Comparison of ENCODE assay signal across 11 cellular contexts in the genomic region with DNA sequence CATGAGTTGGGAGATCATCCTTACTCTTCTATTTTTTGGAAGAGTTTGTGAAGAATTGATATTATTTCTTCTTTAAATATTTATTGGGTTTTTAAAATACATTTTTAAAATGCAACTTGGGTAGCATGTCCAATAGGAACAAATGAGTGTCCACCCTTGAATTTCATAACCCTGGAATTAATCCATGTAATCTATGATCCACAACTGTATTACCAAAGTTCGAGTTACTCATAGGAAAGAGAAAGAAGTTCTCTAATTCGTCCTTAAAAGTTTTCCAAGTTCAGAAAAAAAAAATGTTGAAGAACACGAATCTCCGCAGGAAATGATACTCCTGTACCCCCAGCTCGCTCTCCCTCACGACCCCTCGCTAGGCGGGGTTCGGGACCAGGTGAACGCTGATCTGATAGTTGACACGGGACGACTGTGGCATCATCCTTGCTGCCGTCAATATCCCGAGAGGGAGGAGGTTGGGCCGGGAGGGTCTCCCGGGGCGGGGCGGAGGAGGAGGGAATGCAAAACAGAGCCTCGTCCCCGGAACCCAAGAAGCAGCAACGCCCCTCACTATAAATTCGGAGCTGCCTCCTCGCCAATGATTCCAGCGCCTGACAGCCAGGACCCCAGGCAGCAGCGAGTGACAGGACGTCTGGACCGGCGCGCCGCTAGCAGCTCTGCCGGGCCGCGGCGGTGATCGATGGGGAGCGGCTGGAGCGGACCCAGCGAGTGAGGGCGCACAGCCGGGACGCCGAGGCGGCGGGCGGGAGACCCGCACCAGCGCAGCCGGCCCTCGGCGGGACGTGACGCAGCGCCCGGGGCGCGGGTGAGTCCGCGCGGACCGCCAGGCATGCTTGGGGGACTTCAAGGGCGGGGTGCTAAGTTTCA. TPM values are rescaled to one million over a fixed set of nuclear protein-coding genes. Genes with fewer than 3 reads are reported as not detected.
DNase-seq lines count a peak whose midpoint lies in the region; FAIRE-seq and TF ChIP-seq lines count a peak whose summit lies in the region.
"Had no signal": no experiment of that assay in that cellular context is flagged by ENCODE, and none has a peak within 500 bp of the region (broad histone marks: within the 10 kb centered on the region; RNA-seq: fewer than 3 reads in every experiment).

Gene AGTR1 (plus strand): TSS at position 593 of the 879 bp plus-strand sequence. CDS start 43,133 bp downstream, outside the sequence.

- H3K27me3 ChIP-seq in uterus, result no peaks in the 10 kb centered on the region

- H3K4me3 Mint-ChIP-seq in endothelial cell (ENCODE audit: unreplicated experiment), result peak within 1 kb of the TSS; percentile 78
- H3K4me3 Mint-ChIP-seq: activated B cell treated with CpG ODN at 0.5 μM for 24 hours had no signal

- intact Hi-C loops in uterus (cut with DNase I; ENCODE audit: low total_unique reads), result no loop called here

- no peaks in the 10 kb centered on the region for H3K4me1 ChIP-seq in uterus

- H3K36me3 ChIP-seq in uterus, result no peaks in the 10 kb centered on the region

- no peaks in the 10 kb centered on the region for H3K9me3 Mint-ChIP-seq in endothelial cell (ENCODE audit: unreplicated experiment)
- H3K9me3 Mint-ChIP-seq: activated B cell treated with CpG ODN at 0.5 μM for 24 hours had no signal

- TF ChIP-seq CTCF in endothelial cell (IDR thresholded peaks at IDR 0.05; ENCODE audit: unreplicated experiment), result no peak
- no peak for TF ChIP-seq CTCF in uterus (IDR thresholded peaks at IDR 0.05)

- no peak for FAIRE-seq in GM12891 (lab: Jason Lieb, UNC)

- peak within 1 kb of the TSS; percentile 38 to 55 for H3K4me3 ChIP-seq in uterus

- TF ChIP-seq POLR2A in uterus (IDR thresholded peaks at IDR 0.05) (peak in 1 of 2 donors; percentile 32), GM12891 (IDR thresholded peaks at IDR 0.05; ENCODE audit: low read depth, low read length) (no peak)

- no peaks in the 10 kb centered on the region for H3K4me1 Mint-ChIP-seq in endothelial cell (ENCODE audit: unreplicated experiment)
- H3K4me1 Mint-ChIP-seq: activated B cell treated with CpG ODN at 0.5 μM for 24 hours had no signal

- DNase-seq in NCI-H510A treated with DMSO at 0.1 percent for 48 hours (lab: John Stamatoyannopoulos, UW) (peak; percentile 6), NCI-H510A (lab: John Stamatoyannopoulos, UW) (no peak), endothelial cell (ENCODE audit: low spot score) (peak; percentile 58), mesenteric fat pad (ENCODE audit: low spot score) (peak; percentile 90), uterus (peak; percentile 34 to 54), NCI-H1694 treated with DMSO at 0.1 percent for 48 hours (lab: John Stamatoyannopoulos, UW) (no peak), GM12891 (ENCODE audit: insufficient read length, low spot score) (no peak)
- no peak for DNase-seq in activated CD4-positive, alpha-beta T cell treated with anti-CD3 and anti-CD28 coated beads for 1 hour
- DNase-seq: activated B cell treated with CpG ODN at 0.5 μM for 24 hours, AML-193 had no signal

- H3K27ac ChIP-seq in uterus, result peak within 1 kb of the TSS in 1 of 2 donors; percentile 42

- H3K9me3 ChIP-seq in uterus, result no peaks in the 10 kb centered on the region

- peaks cover 5% of the 10 kb centered on the region for H3K27me3 Mint-ChIP-seq in endothelial cell (ENCODE audit: unreplicated experiment)

- H3K27ac Mint-ChIP-seq in endothelial cell (ENCODE audit: unreplicated experiment), result no peak within 1 kb of the TSS
- H3K27ac Mint-ChIP-seq: activated B cell treated with CpG ODN at 0.5 μM for 24 hours had no signal

- no peaks in the 10 kb centered on the region for H3K36me3 Mint-ChIP-seq in endothelial cell (ENCODE audit: low read depth, unreplicated experiment)

TF ChIP-seq in GM12891, 5 proteins besides CTCF, POLR2A, EP300 and RAD21:
- no peak for TF ChIP-seq SPI1 (IDR thresholded peaks at IDR 0.05; ENCODE audit: low read depth, low read length)
- TF ChIP-seq POLR2AphosphoS5 (IDR thresholded peaks at IDR 0.05; ENCODE audit: low read depth, low read length), result no peak
- no peak for TF ChIP-seq POU2F2 (IDR thresholded peaks at IDR 0.05; ENCODE audit: low read depth, low read length)
- no peak for TF ChIP-seq TAF1 (IDR thresholded peaks at IDR 0.05; ENCODE audit: low read depth, low read length)
- TF ChIP-seq PAX5 (IDR thresholded peaks at IDR 0.05; ENCODE audit: insufficient read depth, low read length, severe bottlenecking), result no peak

RNA-seq across cellular contexts. Expression of gene AGTR1, which starts in this region (rescaled TPM):
- total RNA-seq in endothelial cell (ENCODE audit: unreplicated experiment) (not detected), mesenteric fat pad (19.8 TPM), uterus (10 to 100 TPM in 2 of 4 donors, 1 to 10 TPM in 2; 5.4 to 41.2 (median 10.5) TPM)
- polyA plus RNA-seq in GM12891 (2012; ENCODE audit: low read depth, missing spikeins), result 0.13 TPM
- total RNA-seq: activated B cell treated with CpG ODN at 0.5 μM for 24 hours, pulmonary artery endothelial cell had no signal

Comparison
In these comparisons a context has a peak if more than half of its experiments do, and no peak if none do; other contexts are left out.
1. DNase-seq: peak in NCI-H510A treated with DMSO at 0.1 percent for 48 hours (single experiment), mesenteric fat pad (single experiment) and uterus (2 of 2); none in NCI-H510A (single experiment), NCI-H1694 treated with DMSO at 0.1 percent for 48 hours (single experiment), activated CD4-positive, alpha-beta T cell treated with anti-CD3 and anti-CD28 coated beads for 1 hour (single experiment) and GM12891 (single experiment).
2. Peak in DNase-seq in endothelial cell; RNA of the gene not detected or under 1 TPM.